In the genomic region with DNA sequence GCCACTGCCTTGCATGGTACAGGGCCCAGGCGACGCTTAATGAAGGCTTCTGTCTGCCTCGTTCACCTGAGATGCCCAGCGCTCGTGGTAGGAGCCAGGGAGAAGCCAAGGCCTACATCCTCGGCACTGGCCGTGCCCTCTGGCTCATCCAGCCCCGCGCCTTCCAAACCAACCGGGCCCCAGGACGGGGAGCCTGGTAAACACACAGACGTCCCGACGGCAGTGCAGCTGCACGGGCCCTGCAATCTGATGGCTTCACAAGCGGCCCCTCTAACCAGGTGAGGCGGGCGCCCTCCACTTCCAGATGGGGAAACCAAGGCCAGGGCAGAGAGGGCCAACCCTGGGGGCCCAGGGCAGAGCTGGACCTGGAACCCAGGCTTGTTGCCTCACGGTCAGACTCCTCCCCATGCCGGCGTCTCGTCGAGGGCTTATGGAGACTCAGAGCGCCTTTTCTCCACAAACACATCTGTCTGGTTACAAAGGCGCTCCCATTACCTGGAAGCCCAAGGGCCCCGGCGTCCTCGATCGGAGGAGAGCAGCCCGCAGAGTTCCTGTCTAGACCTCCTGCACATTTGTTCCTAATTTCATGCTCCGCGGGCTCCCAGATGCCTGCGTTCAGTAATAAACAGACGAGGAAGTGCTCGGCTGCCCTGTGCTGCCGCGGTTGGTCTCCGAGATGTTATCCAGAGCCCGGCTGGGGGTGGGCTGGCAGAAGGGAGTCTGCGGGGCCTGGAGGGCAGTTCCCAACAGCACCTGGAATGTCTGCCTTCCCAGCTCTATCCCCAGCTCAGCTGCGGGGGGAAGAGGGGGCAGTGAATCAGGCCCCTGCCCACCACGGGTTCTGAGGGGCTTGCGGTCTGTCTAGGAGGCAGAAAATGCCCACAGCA, we compare ENCODE assay signal across 1 cellular context.
TF ChIP-seq lines count a peak whose summit lies in the region.

No MANE protein-coding gene starts in this region.

TF ChIP-seq in GM23338, 12 proteins besides CTCF, POLR2A, EP300 and RAD21 (continued from another document):
- TF ChIP-seq, protein P1, sequence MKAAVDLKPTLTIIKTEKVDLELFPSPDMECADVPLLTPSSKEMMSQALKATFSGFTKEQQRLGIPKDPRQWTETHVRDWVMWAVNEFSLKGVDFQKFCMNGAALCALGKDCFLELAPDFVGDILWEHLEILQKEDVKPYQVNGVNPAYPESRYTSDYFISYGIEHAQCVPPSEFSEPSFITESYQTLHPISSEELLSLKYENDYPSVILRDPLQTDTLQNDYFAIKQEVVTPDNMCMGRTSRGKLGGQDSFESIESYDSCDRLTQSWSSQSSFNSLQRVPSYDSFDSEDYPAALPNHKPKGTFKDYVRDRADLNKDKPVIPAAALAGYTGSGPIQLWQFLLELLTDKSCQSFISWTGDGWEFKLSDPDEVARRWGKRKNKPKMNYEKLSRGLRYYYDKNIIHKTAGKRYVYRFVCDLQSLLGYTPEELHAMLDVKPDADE (IDR thresholded peaks at IDR 0.05): no peak
- TF ChIP-seq ZNF331 (CRISPR knock-in tag; IDR thresholded peaks at IDR 0.05; ENCODE audit: low read depth): no peak
- TF ChIP-seq CREB1 (CRISPR knock-in tag; IDR thresholded peaks at IDR 0.05; ENCODE audit: low read depth): no peak
